In the genomic region with DNA sequence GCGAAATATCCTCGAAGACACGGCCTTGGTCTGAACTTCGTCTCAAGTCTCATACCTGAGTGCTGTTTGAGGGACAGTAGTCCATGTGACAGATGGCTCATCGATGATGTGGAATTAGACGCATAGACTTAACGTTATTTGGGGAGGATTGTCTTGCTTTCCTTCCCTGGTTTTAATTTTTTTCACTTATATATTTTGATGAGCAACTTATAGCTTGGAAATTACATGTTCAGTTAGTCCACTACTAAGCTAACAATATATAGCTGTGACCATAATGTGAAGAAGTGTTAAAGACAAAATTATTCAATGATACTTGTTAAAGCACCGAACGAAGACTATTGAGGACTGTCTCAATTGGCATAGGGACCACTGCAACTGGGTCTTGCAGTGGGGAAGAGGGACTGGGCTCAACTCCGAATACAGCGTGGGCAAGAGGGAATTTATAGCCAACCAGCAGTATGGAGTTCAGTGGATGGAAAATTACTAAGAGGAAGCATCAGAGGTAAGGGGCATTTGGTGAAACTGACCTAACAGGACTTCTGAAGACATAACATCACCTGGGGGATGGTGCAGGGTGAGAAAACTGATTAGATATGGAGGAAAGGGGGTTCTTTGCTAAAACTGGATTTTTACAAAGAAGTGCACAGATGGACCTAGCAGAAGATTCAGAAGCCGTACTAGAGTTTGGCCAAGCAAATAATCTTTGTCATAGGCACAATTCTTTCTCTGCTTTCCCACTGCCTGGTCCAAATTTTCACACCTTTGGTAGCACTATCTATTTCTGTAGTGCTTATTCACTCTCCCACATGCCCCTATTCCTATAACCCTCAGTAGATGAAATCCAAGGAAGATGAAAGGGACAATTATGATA, we compare ENCODE assay signal across 1 cellular context.
TF ChIP-seq lines count a peak whose summit lies in the region.

No MANE protein-coding gene starts in this region.

TF ChIP-seq in SK-N-SH, 30 proteins besides CTCF, POLR2A, EP300 and RAD21 (continued from another document):
- TF ChIP-seq, protein P1, sequence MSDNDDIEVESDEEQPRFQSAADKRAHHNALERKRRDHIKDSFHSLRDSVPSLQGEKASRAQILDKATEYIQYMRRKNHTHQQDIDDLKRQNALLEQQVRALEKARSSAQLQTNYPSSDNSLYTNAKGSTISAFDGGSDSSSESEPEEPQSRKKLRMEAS (IDR thresholded peaks at IDR 0.05; ENCODE audit: low read depth) = no peak
- TF ChIP-seq FOXJ3 (CRISPR knock-in tag; IDR thresholded peaks at IDR 0.05) = no peak
- no peak for TF ChIP-seq NFIC (IDR thresholded peaks at IDR 0.05; ENCODE audit: borderline replicate concordance)
- TF ChIP-seq JUND (IDR thresholded peaks at IDR 0.05) = no peak
- no peak for TF ChIP-seq MEF2A (IDR thresholded peaks at IDR 0.05; ENCODE audit: borderline replicate concordance, low read depth)
- no peak for TF ChIP-seq MXI1 (IDR thresholded peaks at IDR 0.05; ENCODE audit: low read depth, low read length)
- TF ChIP-seq POLR2AphosphoS5 (IDR thresholded peaks at IDR 0.05; ENCODE audit: low read depth, low read length) = no peak
- no peak for TF ChIP-seq EZH2phosphoT487 (IDR thresholded peaks at IDR 0.05; ENCODE audit: borderline replicate concordance, low read depth)
